8 cellular contexts compared by ENCODE assay signal in the genomic region with DNA sequence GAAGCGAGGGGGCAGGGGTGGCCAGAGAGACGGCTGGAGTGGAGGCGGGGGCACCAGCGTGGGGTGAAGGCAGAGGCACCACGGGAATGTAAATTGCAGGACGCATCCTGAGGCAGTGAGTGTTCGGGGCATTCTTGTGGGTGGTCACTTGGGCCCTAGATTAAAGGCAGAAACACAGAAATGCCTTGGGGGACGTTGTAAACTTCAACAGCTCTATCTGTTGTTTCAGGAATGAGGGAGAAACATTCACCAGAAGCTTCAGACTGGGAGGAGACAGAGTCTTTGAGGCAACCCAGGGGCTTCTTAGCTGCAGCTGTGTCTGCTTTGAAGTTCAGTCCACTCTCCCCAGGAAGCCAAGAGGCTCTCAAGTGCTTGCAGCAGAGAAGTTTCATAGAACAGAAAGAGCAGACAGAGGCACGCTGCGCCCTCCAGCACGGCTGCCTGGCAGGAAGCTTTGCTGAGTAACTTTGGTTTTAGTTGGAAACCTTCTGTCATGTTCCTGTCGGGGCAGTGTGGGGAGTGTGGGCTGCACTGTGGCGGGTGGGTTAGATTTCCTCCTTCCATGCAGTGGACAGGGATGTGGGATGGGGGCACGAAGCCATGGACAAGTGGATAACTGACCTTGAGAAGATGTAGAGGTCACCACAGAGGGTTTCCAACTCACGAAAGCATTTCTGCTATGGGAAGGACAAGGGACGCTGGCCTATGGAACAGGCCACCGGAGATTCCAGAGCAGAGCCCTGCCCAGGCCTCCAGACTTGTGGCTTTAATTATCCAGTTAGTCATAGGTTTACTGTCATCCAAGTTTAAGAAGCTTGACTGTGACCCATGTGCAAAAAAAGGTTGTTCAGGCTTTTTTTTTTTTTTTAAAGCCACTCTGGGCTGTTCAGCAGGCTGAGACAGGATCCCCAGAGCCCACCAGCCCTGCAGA.
DNase-seq lines count a peak whose midpoint lies in the region; ATAC-seq and TF ChIP-seq lines count a peak whose summit lies in the region.

No MANE protein-coding gene starts in this region.

- H3K27ac ChIP-seq in liver (ENCODE audit: low read depth in 1 of 2, low read length in 2 of 2), result peak overlapping the region; percentile 92 to 94

- DNase-seq in ELF-1 (ENCODE audit: low read depth, low spot score) (peak; percentile 95), KG1 (lab: John Stamatoyannopoulos, UW) (peak; percentile 77), cardiac fibroblast (ENCODE audit: low read depth in 2 of 2) (peak; percentile 84 to 90), omental fat pad (ENCODE audit: low spot score) (no peak)
- DNase-seq in activated CD4-positive, CD25-positive, alpha-beta regulatory T cell (lab: John Stamatoyannopoulos, UW), result peak; percentile 41 to 50 (median 44)
- DNase-seq in stimulated activated CD8-positive, alpha-beta memory T cell treated with anti-CD3 and anti-CD28 coated beads, Interleukin-12 subunit alpha, Interleukin-12 subunit beta, amount 100 ng/mL, for 24 hours (ENCODE audit: extremely low read depth), result peak; percentile 61

- no peaks in the 10 kb centered on the region for H3K36me3 ChIP-seq in liver (ENCODE audit: control insufficient read depth in 4 of 4, insufficient read depth in 3 of 4, low read depth in 1 of 4, low read length in 3 of 4)

- no peaks in the 10 kb centered on the region for H3K27me3 ChIP-seq in liver (ENCODE audit: control insufficient read depth in 4 of 4, insufficient read depth in 4 of 4, low read length in 3 of 4)

- H3K4me3 ChIP-seq in cardiac fibroblast (replicated peaks in 1 of 2; ENCODE audit: low read depth in 2 of 2, low read length in 2 of 2) (no peak overlapping the region), liver (ENCODE audit: low read depth in 1 of 3, low read length in 3 of 3) (peak overlapping the region in 2 of 3 donors; percentile 10 to 31)

- H3K9me3 ChIP-seq in liver (ENCODE audit: control insufficient read depth in 4 of 4, low read length in 3 of 4), result no peaks in the 10 kb centered on the region

- 40% methylated on average over 17 of the region's 17 CpGs for WGBS in liver

- no peak for TF ChIP-seq CTCF in cardiac fibroblast (IDR thresholded peaks at IDR 0.05; ENCODE audit: low read depth, low read length)
- no peak for TF ChIP-seq CTCF in liver (IDR thresholded peaks at IDR 0.05; ENCODE audit: low read depth, low read length, missing input control)
- TF ChIP-seq CTCF in omental fat pad (IDR thresholded peaks at IDR 0.05), result no peak

- no peak for ATAC-seq in omental fat pad (ENCODE audit: low FRiP score)
- no peak for ATAC-seq in GM19452 (IDR thresholded peaks at IDR 0.05; ENCODE audit: unreplicated experiment)

- peak overlapping the region; percentile 50 to 96 for H3K9ac ChIP-seq in liver (ENCODE audit: low read depth in 1 of 2, low read length in 2 of 2)

- H3K4me1 ChIP-seq in liver (ENCODE audit: control insufficient read depth in 4 of 4, insufficient read depth in 4 of 4, low read length in 3 of 4), result peaks cover 9 to 42% (median 34%) of the 10 kb centered on the region in 4 donors

- TF ChIP-seq RAD21 in liver (IDR thresholded peaks at IDR 0.05), result peak; percentile 18 to 42

TF ChIP-seq in liver, 16 proteins besides CTCF, POLR2A, EP300 and RAD21:
- TF ChIP-seq ATF3 (IDR thresholded peaks at IDR 0.05) (no peak), YY1 (IDR thresholded peaks at IDR 0.05) (peak; percentile 27), RXRA (IDR thresholded peaks at IDR 0.05) (peak in 1 of 2 donors; percentile 32), GABPA (IDR thresholded peaks at IDR 0.05 in 1 of 2, conservative IDR thresholded peaks at IDR 0.05 in 1 of 2) (no peak), MAX (IDR thresholded peaks at IDR 0.05) (peak; percentile 13)
TF ChIP-seq in liver: peak in this region for 3.

Comparison
In these comparisons a context has a peak if more than half of its experiments do, and no peak if none do; other contexts are left out.
1. H3K4me3 ChIP-seq: peak in liver (2 of 3); none in cardiac fibroblast (0 of 2).